ENCODE assay signal across 15 cellular contexts in genomic region chr14:25108959-25109358, GRCh38. TPM values are rescaled to one million over a fixed set of nuclear protein-coding genes. Genes with fewer than 3 reads are reported as not detected.
A peak's percentile ranks its signal among the peaks of the same experiment; 100 is the strongest.
DNase-seq lines count a peak whose midpoint lies in the region; ATAC-seq, FAIRE-seq and TF ChIP-seq lines count a peak whose summit lies in the region.
"Had no signal": no experiment of that assay in that cellular context is flagged by ENCODE, and none has a peak within 500 bp of the region (broad histone marks: within the 10 kb centered on the region; RNA-seq: fewer than 3 reads in every experiment).

No MANE protein-coding gene starts in this region.

- 63% methylated on average over 2 of the region's 2 CpGs for WGBS in hepatocyte (ENCODE audit: low lambda C conversion rate, missing lambda C conversion rate)

- ATAC-seq in GM19023 (IDR thresholded peaks at IDR 0.05; ENCODE audit: unreplicated experiment) (no peak), GM18519 (IDR thresholded peaks at IDR 0.05; ENCODE audit: low FRiP score, unreplicated experiment) (no peak)
- ATAC-seq: activated CD4-positive, CD25-positive, alpha-beta regulatory T cell treated with anti-CD3 and anti-CD28 coated beads, Interleukin-2, amount 50 U/mL, for 24 hours had no signal

- H3K27ac ChIP-seq in left ventricle myocardium inferior (replicated peaks) (peak overlapping the region; percentile 83), hepatocyte (peak overlapping the region; percentile 75)

- peaks cover 26% of the 10 kb centered on the region for H3K4me1 ChIP-seq in left ventricle myocardium inferior
- H3K4me1 ChIP-seq in hepatocyte (ENCODE audit: insufficient read depth): peaks cover 10% of the 10 kb centered on the region

- intact Hi-C loops in left ventricle myocardium inferior (cut with micrococcal nuclease) (no loop called here), cardiac septum (cut with DNase I) (no loop called here)

- no peak for FAIRE-seq in urothelium cell line (lab: Jason Lieb, UNC)
- FAIRE-seq: GM18507 had no signal

- no peak for TF ChIP-seq CTCF in left ventricle myocardium inferior (IDR thresholded peaks at IDR 0.05; ENCODE audit: borderline replicate concordance)
- TF ChIP-seq CTCF in hepatocyte (IDR thresholded peaks at IDR 0.05; ENCODE audit: poor library complexity): no peak

- H3K27me3 ChIP-seq in left ventricle myocardium inferior (ENCODE audit: low read depth): no peaks in the 10 kb centered on the region
- H3K27me3 ChIP-seq in hepatocyte: no peaks in the 10 kb centered on the region

- no peaks in the 10 kb centered on the region for H4K20me1 ChIP-seq in hepatocyte (ENCODE audit: insufficient read depth, poor library complexity, severe bottlenecking)

- H3K79me2 ChIP-seq in hepatocyte: no peaks in the 10 kb centered on the region

- DNase-seq in left ventricle myocardium inferior: no peak
- DNase-seq in cardiac septum (ENCODE audit: low spot score): no peak
- peak; percentile 71 for DNase-seq in NCI-H345 (lab: John Stamatoyannopoulos, UW)
- DNase-seq in hepatocyte (ENCODE audit: low spot score): peak; percentile 58
- DNase-seq in urothelium cell line (ENCODE audit: low spot score): peak; percentile 7
- DNase-seq in UCSD-AML1 (lab: John Stamatoyannopoulos, UW; ENCODE audit: unreplicated experiment): no peak
- DNase-seq: activated T-cell treated with anti-CD3 and anti-CD28 coated beads, Interleukin-2, amount 50 U/mL, for 48 hours; amniotic stem cell; HCEC 1CT; stimulated activated naive CD4-positive, alpha-beta T cell; SW 1271 had no signal

- H3K9me3 ChIP-seq in left ventricle myocardium inferior (replicated peaks) (no peaks in the 10 kb centered on the region), hepatocyte (ENCODE audit: low read depth) (no peaks in the 10 kb centered on the region)

- no peak overlapping the region for H3K4me2 ChIP-seq in hepatocyte

- H3K4me3 ChIP-seq in left ventricle myocardium inferior (no peak overlapping the region), hepatocyte (no peak overlapping the region)

- H3K36me3 ChIP-seq in left ventricle myocardium inferior: no peaks in the 10 kb centered on the region
- no peaks in the 10 kb centered on the region for H3K36me3 ChIP-seq in hepatocyte (replicated peaks; ENCODE audit: insufficient read depth, low read depth)

- no peak overlapping the region for H2AFZ ChIP-seq in hepatocyte

- no peaks in the 10 kb centered on the region for H3K9me2 ChIP-seq in hepatocyte (replicated peaks; ENCODE audit: insufficient read depth)

RNA-seq across cellular contexts. Expression of gene STXBP6, which starts 59.0 kb away (rescaled TPM):
- total RNA-seq in left ventricle myocardium inferior (21.7 TPM), cardiac septum (13.9 TPM), hepatocyte (34.1 and 48.8 TPM in 2 replicates)
- polyA plus RNA-seq in hepatocyte: 44.9 and 54.6 TPM in 2 replicates

Comparison
In these comparisons a context has a peak if more than half of its experiments do, and no peak if none do; other contexts are left out.
1. DNase-seq: peak in NCI-H345 (single experiment), hepatocyte (single experiment) and urothelium cell line (single experiment); none in left ventricle myocardium inferior (single experiment), cardiac septum (single experiment) and UCSD-AML1 (single experiment).